In genomic region chr6:17311595-17312311, GRCh38 we compare ENCODE assay signal across 1 cellular context.
TF ChIP-seq lines count a peak whose summit lies in the region.

No MANE protein-coding gene starts in this region.

TF ChIP-seq in HepG2, 621 proteins besides CTCF, POLR2A, EP300 and RAD21 (continued from another document and continues in another):
- TF ChIP-seq, protein P1, sequence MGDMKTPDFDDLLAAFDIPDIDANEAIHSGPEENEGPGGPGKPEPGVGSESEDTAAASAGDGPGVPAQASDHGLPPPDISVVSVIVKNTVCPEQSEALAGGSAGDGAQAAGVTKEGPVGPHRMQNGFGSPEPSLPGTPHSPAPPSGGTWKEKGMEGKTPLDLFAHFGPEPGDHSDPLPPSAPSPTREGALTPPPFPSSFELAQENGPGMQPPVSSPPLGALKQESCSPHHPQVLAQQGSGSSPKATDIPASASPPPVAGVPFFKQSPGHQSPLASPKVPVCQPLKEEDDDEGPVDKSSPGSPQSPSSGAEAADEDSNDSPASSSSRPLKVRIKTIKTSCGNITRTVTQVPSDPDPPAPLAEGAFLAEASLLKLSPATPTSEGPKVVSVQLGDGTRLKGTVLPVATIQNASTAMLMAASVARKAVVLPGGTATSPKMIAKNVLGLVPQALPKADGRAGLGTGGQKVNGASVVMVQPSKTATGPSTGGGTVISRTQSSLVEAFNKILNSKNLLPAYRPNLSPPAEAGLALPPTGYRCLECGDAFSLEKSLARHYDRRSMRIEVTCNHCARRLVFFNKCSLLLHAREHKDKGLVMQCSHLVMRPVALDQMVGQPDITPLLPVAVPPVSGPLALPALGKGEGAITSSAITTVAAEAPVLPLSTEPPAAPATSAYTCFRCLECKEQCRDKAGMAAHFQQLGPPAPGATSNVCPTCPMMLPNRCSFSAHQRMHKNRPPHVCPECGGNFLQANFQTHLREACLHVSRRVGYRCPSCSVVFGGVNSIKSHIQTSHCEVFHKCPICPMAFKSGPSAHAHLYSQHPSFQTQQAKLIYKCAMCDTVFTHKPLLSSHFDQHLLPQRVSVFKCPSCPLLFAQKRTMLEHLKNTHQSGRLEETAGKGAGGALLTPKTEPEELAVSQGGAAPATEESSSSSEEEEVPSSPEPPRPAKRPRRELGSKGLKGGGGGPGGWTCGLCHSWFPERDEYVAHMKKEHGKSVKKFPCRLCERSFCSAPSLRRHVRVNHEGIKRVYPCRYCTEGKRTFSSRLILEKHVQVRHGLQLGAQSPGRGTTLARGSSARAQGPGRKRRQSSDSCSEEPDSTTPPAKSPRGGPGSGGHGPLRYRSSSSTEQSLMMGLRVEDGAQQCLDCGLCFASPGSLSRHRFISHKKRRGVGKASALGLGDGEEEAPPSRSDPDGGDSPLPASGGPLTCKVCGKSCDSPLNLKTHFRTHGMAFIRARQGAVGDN (CRISPR knock-in tag; IDR thresholded peaks at IDR 0.05), result peak; percentile 99
- no peak for TF ChIP-seq ARNT (IDR thresholded peaks at IDR 0.05)
- peak; percentile 87 for TF ChIP-seq ZHX1 (CRISPR knock-in tag; IDR thresholded peaks at IDR 0.05; ENCODE audit: low read depth)
- TF ChIP-seq PLRG1 (conservative IDR thresholded peaks at IDR 0.05), result no peak
- peak; percentile 82 for TF ChIP-seq ZMYM3 (CRISPR knock-in tag; IDR thresholded peaks at IDR 0.05)
- peak; percentile 69; the same call in 1 of the 2 replicates for TF ChIP-seq ZNF275 (CRISPR knock-in tag; IDR thresholded peaks at IDR 0.05; ENCODE audit: borderline replicate concordance)
- peak; percentile 56 for TF ChIP-seq PHF8 (CRISPR knock-in tag; IDR thresholded peaks at IDR 0.05)
- no peak; the same call in 1 of the 2 replicates for TF ChIP-seq ZNF205 (CRISPR knock-in tag; IDR thresholded peaks at IDR 0.05)
- TF ChIP-seq TAF15 (IDR thresholded peaks at IDR 0.05; ENCODE audit: low read depth, low read length, poor library complexity, severe bottlenecking), result no peak
- TF ChIP-seq AKAP8 (CRISPR knock-in tag; IDR thresholded peaks at IDR 0.05), result peak; percentile 68; the same call in 1 of the 2 replicates
- peak; percentile 67 for TF ChIP-seq TFDP2 (CRISPR knock-in tag; IDR thresholded peaks at IDR 0.05)
- TF ChIP-seq ETS1 (CRISPR knock-in tag; IDR thresholded peaks at IDR 0.05), result no peak
- TF ChIP-seq IRX3 (CRISPR knock-in tag; IDR thresholded peaks at IDR 0.05; ENCODE audit: borderline replicate concordance, low read depth), result no peak
- no peak for TF ChIP-seq ELF4 (CRISPR knock-in tag; IDR thresholded peaks at IDR 0.05; ENCODE audit: borderline replicate concordance)
- peak; percentile 97 for TF ChIP-seq RNF2 (conservative IDR thresholded peaks at IDR 0.05; ENCODE audit: low read depth)
- TF ChIP-seq ZSCAN25 (CRISPR knock-in tag; IDR thresholded peaks at IDR 0.05), result peak; percentile 68; the same call in 1 of the 2 replicates
- peak; percentile 84 for TF ChIP-seq ZSCAN9 (CRISPR knock-in tag; IDR thresholded peaks at IDR 0.05; ENCODE audit: borderline replicate concordance)
- no peak for TF ChIP-seq HNRNPH1 (optimal IDR thresholded peaks at IDR 0.05; ENCODE audit: low read depth, low read length)
- TF ChIP-seq, protein P2, sequence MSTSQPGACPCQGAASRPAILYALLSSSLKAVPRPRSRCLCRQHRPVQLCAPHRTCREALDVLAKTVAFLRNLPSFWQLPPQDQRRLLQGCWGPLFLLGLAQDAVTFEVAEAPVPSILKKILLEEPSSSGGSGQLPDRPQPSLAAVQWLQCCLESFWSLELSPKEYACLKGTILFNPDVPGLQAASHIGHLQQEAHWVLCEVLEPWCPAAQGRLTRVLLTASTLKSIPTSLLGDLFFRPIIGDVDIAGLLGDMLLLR (CRISPR knock-in tag; IDR thresholded peaks at IDR 0.05), result no peak
- TF ChIP-seq MTF1 (CRISPR knock-in tag; IDR thresholded peaks at IDR 0.05), result no peak
- TF ChIP-seq ZSCAN22 (CRISPR knock-in tag; IDR thresholded peaks at IDR 0.05), result no peak
- no peak for TF ChIP-seq FLYWCH1 (CRISPR knock-in tag; IDR thresholded peaks at IDR 0.05)
- TF ChIP-seq, protein P3, sequence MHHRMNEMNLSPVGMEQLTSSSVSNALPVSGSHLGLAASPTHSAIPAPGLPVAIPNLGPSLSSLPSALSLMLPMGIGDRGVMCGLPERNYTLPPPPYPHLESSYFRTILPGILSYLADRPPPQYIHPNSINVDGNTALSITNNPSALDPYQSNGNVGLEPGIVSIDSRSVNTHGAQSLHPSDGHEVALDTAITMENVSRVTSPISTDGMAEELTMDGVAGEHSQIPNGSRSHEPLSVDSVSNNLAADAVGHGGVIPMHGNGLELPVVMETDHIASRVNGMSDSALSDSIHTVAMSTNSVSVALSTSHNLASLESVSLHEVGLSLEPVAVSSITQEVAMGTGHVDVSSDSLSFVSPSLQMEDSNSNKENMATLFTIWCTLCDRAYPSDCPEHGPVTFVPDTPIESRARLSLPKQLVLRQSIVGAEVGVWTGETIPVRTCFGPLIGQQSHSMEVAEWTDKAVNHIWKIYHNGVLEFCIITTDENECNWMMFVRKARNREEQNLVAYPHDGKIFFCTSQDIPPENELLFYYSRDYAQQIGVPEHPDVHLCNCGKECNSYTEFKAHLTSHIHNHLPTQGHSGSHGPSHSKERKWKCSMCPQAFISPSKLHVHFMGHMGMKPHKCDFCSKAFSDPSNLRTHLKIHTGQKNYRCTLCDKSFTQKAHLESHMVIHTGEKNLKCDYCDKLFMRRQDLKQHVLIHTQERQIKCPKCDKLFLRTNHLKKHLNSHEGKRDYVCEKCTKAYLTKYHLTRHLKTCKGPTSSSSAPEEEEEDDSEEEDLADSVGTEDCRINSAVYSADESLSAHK (CRISPR knock-in tag; IDR thresholded peaks at IDR 0.05; ENCODE audit: borderline replicate concordance), result no peak
- TF ChIP-seq KDM5B (CRISPR knock-in tag; IDR thresholded peaks at IDR 0.05; ENCODE audit: borderline replicate concordance), result peak; percentile 82; the same call in 1 of the 2 replicates
- TF ChIP-seq U2AF2 (IDR thresholded peaks at IDR 0.05; ENCODE audit: low read depth, low read length), result no peak
- no peak for TF ChIP-seq ZNF569 (CRISPR knock-in tag; IDR thresholded peaks at IDR 0.05; ENCODE audit: borderline replicate concordance)
- no peak for TF ChIP-seq ZBTB37 (CRISPR knock-in tag; IDR thresholded peaks at IDR 0.05)
- TF ChIP-seq ZNF670 (CRISPR knock-in tag; IDR thresholded peaks at IDR 0.05; ENCODE audit: borderline replicate concordance), result peak; percentile 70; the same call in 1 of the 2 replicates
- TF ChIP-seq ZNF737 (CRISPR knock-in tag; IDR thresholded peaks at IDR 0.05; ENCODE audit: borderline replicate concordance), result no peak
- peak; percentile 82 for TF ChIP-seq ZNF142 (CRISPR knock-in tag; IDR thresholded peaks at IDR 0.05)
- peak; percentile 68; the same call in 1 of the 2 replicates for TF ChIP-seq TFE3 (CRISPR knock-in tag; IDR thresholded peaks at IDR 0.05)
- TF ChIP-seq TRIM24 (CRISPR knock-in tag; IDR thresholded peaks at IDR 0.05), result peak; percentile 55; the same call in 1 of the 2 replicates
- TF ChIP-seq PTBP1 (IDR thresholded peaks at IDR 0.05; ENCODE audit: low read depth, low read length, poor library complexity, severe bottlenecking), result no peak
- no peak for TF ChIP-seq STAT5B (CRISPR knock-in tag; IDR thresholded peaks at IDR 0.05)
- no peak for TF ChIP-seq HCFC1 (IDR thresholded peaks at IDR 0.05; ENCODE audit: low read depth, low read length)
